In genomic region chr9:111190352-111190751, GRCh38 we compare ENCODE assay signal across 24 cellular contexts.
"Had no signal": no experiment of that assay in that cellular context is flagged by ENCODE, and none has a peak within 500 bp of the region (broad histone marks: within the 10 kb centered on the region; RNA-seq: fewer than 3 reads in every experiment).

No MANE protein-coding gene starts in this region.

- H3K36me3 ChIP-seq: heart right ventricle, lower lobe of right lung, ovary, sigmoid colon, stomach, thyroid gland, vagina had no signal

- H3K27me3 ChIP-seq: ovary, sigmoid colon, stomach, thyroid gland, vagina had no signal

- H3K4me1 ChIP-seq: foreskin keratinocyte, heart right ventricle, lower lobe of right lung, psoas muscle, sigmoid colon, stomach, thyroid gland, vagina had no signal

- H3K27ac ChIP-seq: epithelial cell of prostate, foreskin keratinocyte, heart right ventricle, lower lobe of right lung, ovary, psoas muscle, sigmoid colon, stomach, thyroid gland, vagina had no signal

- H3K9me3 ChIP-seq: heart right ventricle, lower lobe of right lung, ovary, psoas muscle, sigmoid colon, stomach, thyroid gland, vagina had no signal

- DNase-seq: effector CD8-positive, alpha-beta T cell; endodermal cell; foreskin keratinocyte; glutamatergic neuron; heart right ventricle; hippocampal formation; islet precursor cell; left ventricle myocardium superior; lower lobe of right lung; natural killer cell; occipital lobe; ovary; posterior cingulate gyrus; psoas muscle; right cardiac atrium; sigmoid colon; stimulated activated CD4-positive, alpha-beta T cell treated with anti-CD3 and anti-CD28 coated beads, Interleukin-2, amount 100 ng/mL, for 24 hours; stimulated activated CD4-positive, alpha-beta T cell treated with anti-CD3 and anti-CD28 coated beads, Interleukin-4, amount 100 ng/mL, for 24 hours; stimulated activated naive CD4-positive, alpha-beta T cell treated with Interleukin-2 at 50 U/mL for 16 hours; stomach; thyroid gland; trophoblast cell had no signal

- H3K4me3 ChIP-seq: heart right ventricle, lower lobe of right lung, ovary, psoas muscle, sigmoid colon, stomach, thyroid gland, vagina had no signal
